ENCODE assay signal across 24 cellular contexts in genomic region chr12:71521125-71521524, GRCh38.
"Had no signal": no experiment of that assay in that cellular context is flagged by ENCODE, and none has a peak within 500 bp of the region (broad histone marks: within the 10 kb centered on the region; RNA-seq: fewer than 3 reads in every experiment).

No MANE protein-coding gene starts in this region.

- H3K36me3 Mint-ChIP-seq: naive thymus-derived CD4-positive, alpha-beta T cell; stimulated activated naive B cell treated with anti-CD40 and anti-IgM and Interleukin-4, amounts not matched to agents 10 μg/mL and 1 μg/mL and 100 μg/mL, for 72 hours had no signal

- H3K4me3 Mint-ChIP-seq: dendritic cell treated with granulocyte-macrophage colony-stimulating factor and Interleukin-4, amounts not matched to agents 40 ng/mL and 50 ng/mL, for 4 days; naive thymus-derived CD4-positive, alpha-beta T cell; nephron; stimulated activated naive B cell treated with anti-CD40 and anti-IgM and Interleukin-4, amounts not matched to agents 10 μg/mL and 1 μg/mL and 100 μg/mL, for 72 hours; stimulated activated naive CD8-positive, alpha-beta T cell treated with anti-CD3 and anti-CD28 coated beads, Interleukin-15, Interleukin-2, amounts not matched to agents 100 ng/mL and 50 ng/mL, for 24 hours had no signal

- H3K9me3 Mint-ChIP-seq: dendritic cell treated with granulocyte-macrophage colony-stimulating factor and Interleukin-4, amounts not matched to agents 40 ng/mL and 50 ng/mL, for 4 days; nephron had no signal

- H3K27me3 Mint-ChIP-seq: dendritic cell treated with granulocyte-macrophage colony-stimulating factor and Interleukin-4, amounts not matched to agents 40 ng/mL and 50 ng/mL, for 4 days; progenitor cell of endocrine pancreas had no signal

- H3K4me1 ChIP-seq: colonic mucosa, esophagus squamous epithelium, left lung, parathyroid adenoma, right lobe of liver, tibial nerve, upper lobe of left lung had no signal

- H3K27me3 ChIP-seq: colonic mucosa, esophagus squamous epithelium, left lung, right lobe of liver, tibial nerve, upper lobe of left lung had no signal

- ATAC-seq: left cardiac atrium; left lung; naive thymus-derived CD4-positive, alpha-beta T cell; right lobe of liver; stimulated activated naive B cell treated with anti-CD40 and anti-IgM and Interleukin-4, amounts not matched to agents 10 μg/mL and 1 μg/mL and 100 μg/mL, for 72 hours had no signal

- H3K4me3 ChIP-seq: colonic mucosa, esophagus squamous epithelium, left lung, right lobe of liver, thoracic aorta, tibial nerve, upper lobe of left lung had no signal

- H3K4me1 Mint-ChIP-seq: nephron had no signal

- H3K79me2 ChIP-seq: parathyroid adenoma had no signal

- H3K9ac ChIP-seq: parathyroid adenoma had no signal

- DNase-seq: colonic mucosa; effector memory CD4-positive, alpha-beta T cell; erythroblast; esophagus squamous epithelium; foreskin melanocyte; left cardiac atrium; left lung; mesenchymal stem cell; midbrain; naive thymus-derived CD4-positive, alpha-beta T cell; occipital lobe; right lobe of liver; small intestine; stimulated activated CD4-positive, alpha-beta T cell treated with anti-CD3 and anti-CD28 coated beads, Interleukin-15, amount 100 ng/mL, for 24 hours; stimulated activated CD4-positive, alpha-beta T cell treated with anti-CD3 and anti-CD28 coated beads, Interleukin-2, amount 100 ng/mL, for 48 hours; stimulated activated naive B cell treated with anti-CD40 and anti-IgM and Interleukin-4, amounts not matched to agents 10 μg/mL and 1 μg/mL and 100 μg/mL, for 72 hours; upper lobe of left lung had no signal

- H3K27ac Mint-ChIP-seq: dendritic cell treated with granulocyte-macrophage colony-stimulating factor and Interleukin-4, amounts not matched to agents 40 ng/mL and 50 ng/mL, for 4 days; naive thymus-derived CD4-positive, alpha-beta T cell; nephron; progenitor cell of endocrine pancreas; stimulated activated naive B cell treated with anti-CD40 and anti-IgM and Interleukin-4, amounts not matched to agents 10 μg/mL and 1 μg/mL and 100 μg/mL, for 72 hours; stimulated activated naive CD8-positive, alpha-beta T cell treated with anti-CD3 and anti-CD28 coated beads, Interleukin-15, Interleukin-2, amounts not matched to agents 100 ng/mL and 50 ng/mL, for 24 hours had no signal

- H3K36me3 ChIP-seq: colonic mucosa, esophagus squamous epithelium, left lung, right lobe of liver, thoracic aorta, tibial nerve, upper lobe of left lung had no signal

- H3K9me3 ChIP-seq: colonic mucosa, esophagus squamous epithelium, left lung, right lobe of liver, thoracic aorta, tibial nerve, upper lobe of left lung had no signal

- H3K27ac ChIP-seq: colonic mucosa, esophagus squamous epithelium, left lung, parathyroid adenoma, right lobe of liver, thoracic aorta, tibial nerve, upper lobe of left lung had no signal

- H2AFZ ChIP-seq: parathyroid adenoma had no signal
